In the genomic region with DNA sequence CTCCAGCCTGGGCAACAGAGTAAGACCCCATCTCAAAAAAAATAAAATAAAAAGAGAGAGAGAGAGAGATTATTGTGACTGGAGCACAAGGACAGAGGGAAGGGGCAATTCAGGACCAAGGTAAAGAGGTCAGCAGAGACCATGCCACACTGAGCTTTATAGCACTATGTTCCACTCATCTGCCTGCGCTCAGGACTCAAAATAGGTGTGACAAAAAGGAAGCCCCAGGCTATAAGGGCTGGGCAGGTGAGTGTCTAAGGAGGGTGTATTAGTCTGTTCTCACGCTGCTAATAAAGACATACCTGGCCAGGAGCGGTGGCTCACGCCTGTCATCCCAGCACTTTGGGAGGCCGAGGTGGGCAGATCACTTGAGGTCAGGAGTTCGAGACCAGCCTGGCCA, we compare ENCODE assay signal across 28 cellular contexts.
"Had no signal": no experiment of that assay in that cellular context is flagged by ENCODE, and none has a peak within 500 bp of the region (broad histone marks: within the 10 kb centered on the region; RNA-seq: fewer than 3 reads in every experiment).

No MANE protein-coding gene starts in this region.

- H3K9me3 Mint-ChIP-seq: stimulated activated effector memory CD8-positive, alpha-beta T cell treated with anti-CD3 and anti-CD28 coated beads, Interleukin-12 subunit alpha, Interleukin-12 subunit beta, amount 100 ng/mL, for 72 hours; stimulated activated memory B cell treated with anti-CD40 and anti-IgM and Interleukin-4, amounts not matched to agents 10 μg/mL and 1 μg/mL and 100 μg/mL, for 72 hours; stimulated activated naive CD8-positive, alpha-beta T cell treated with anti-CD3 and anti-CD28 coated beads, Interleukin-15, Interleukin-2, amounts not matched to agents 100 ng/mL and 50 ng/mL, for 24 hours; type B pancreatic cell had no signal

- H3K27ac ChIP-seq: stomach, suprapubic skin, testis, thoracic aorta, thyroid gland, tibial artery, tibial nerve, transverse colon, upper lobe of left lung, upper lobe of right lung, uterus, vagina had no signal

- H3K27ac Mint-ChIP-seq: stimulated activated effector memory CD8-positive, alpha-beta T cell treated with anti-CD3 and anti-CD28 coated beads, Interleukin-12 subunit alpha, Interleukin-12 subunit beta, amount 100 ng/mL, for 72 hours; stimulated activated memory B cell treated with anti-CD40 and anti-IgM and Interleukin-4, amounts not matched to agents 10 μg/mL and 1 μg/mL and 100 μg/mL, for 72 hours; stimulated activated naive B cell treated with anti-CD40 and anti-IgM and Interleukin-4, amounts not matched to agents 10 μg/mL and 1 μg/mL and 100 μg/mL, for 72 hours; stimulated activated naive CD8-positive, alpha-beta T cell treated with anti-CD3 and anti-CD28 coated beads, Interleukin-15, amount 100 ng/mL, for 72 hours; stimulated activated naive CD8-positive, alpha-beta T cell treated with anti-CD3 and anti-CD28 coated beads, Interleukin-15, Interleukin-2, amounts not matched to agents 100 ng/mL and 50 ng/mL, for 24 hours; type B pancreatic cell had no signal

- H3K4me1 Mint-ChIP-seq: stimulated activated effector memory CD8-positive, alpha-beta T cell treated with anti-CD3 and anti-CD28 coated beads, Interleukin-12 subunit alpha, Interleukin-12 subunit beta, amount 100 ng/mL, for 72 hours had no signal

- H3K36me3 Mint-ChIP-seq: stimulated activated effector memory CD8-positive, alpha-beta T cell treated with anti-CD3 and anti-CD28 coated beads, Interleukin-12 subunit alpha, Interleukin-12 subunit beta, amount 100 ng/mL, for 72 hours; stimulated activated memory B cell treated with anti-CD40 and anti-IgM and Interleukin-4, amounts not matched to agents 10 μg/mL and 1 μg/mL and 100 μg/mL, for 72 hours; stimulated activated naive B cell treated with anti-CD40 and anti-IgM and Interleukin-4, amounts not matched to agents 10 μg/mL and 1 μg/mL and 100 μg/mL, for 72 hours; type B pancreatic cell had no signal

- ATAC-seq: stimulated activated effector memory CD8-positive, alpha-beta T cell treated with anti-CD3 and anti-CD28 coated beads, Interleukin-12 subunit alpha, Interleukin-12 subunit beta, amount 100 ng/mL, for 72 hours; stimulated activated memory B cell treated with anti-CD40 and anti-IgM and Interleukin-4, amounts not matched to agents 10 μg/mL and 1 μg/mL and 100 μg/mL, for 72 hours; stimulated activated naive B cell treated with anti-CD40 and anti-IgM and Interleukin-4, amounts not matched to agents 10 μg/mL and 1 μg/mL and 100 μg/mL, for 72 hours; stimulated activated naive CD8-positive, alpha-beta T cell treated with anti-CD3 and anti-CD28 coated beads, Interleukin-15, amount 100 ng/mL, for 72 hours; stimulated activated naive CD8-positive, alpha-beta T cell treated with anti-CD3 and anti-CD28 coated beads, Interleukin-15, Interleukin-2, amounts not matched to agents 100 U/mL and 50 U/mL, for 24 hours; upper lobe of right lung had no signal

- H3K36me3 ChIP-seq: stomach, suprapubic skin, thoracic aorta, thyroid gland, tibial artery, tibial nerve, transverse colon, upper lobe of left lung, upper lobe of right lung, uterus, vagina had no signal

- H3K4me3 Mint-ChIP-seq: stimulated activated effector memory CD8-positive, alpha-beta T cell treated with anti-CD3 and anti-CD28 coated beads, Interleukin-12 subunit alpha, Interleukin-12 subunit beta, amount 100 ng/mL, for 72 hours; stimulated activated memory B cell treated with anti-CD40 and anti-IgM and Interleukin-4, amounts not matched to agents 10 μg/mL and 1 μg/mL and 100 μg/mL, for 72 hours; stimulated activated naive B cell treated with anti-CD40 and anti-IgM and Interleukin-4, amounts not matched to agents 10 μg/mL and 1 μg/mL and 100 μg/mL, for 72 hours; stimulated activated naive CD8-positive, alpha-beta T cell treated with anti-CD3 and anti-CD28 coated beads, Interleukin-15, amount 100 ng/mL, for 72 hours; stimulated activated naive CD8-positive, alpha-beta T cell treated with anti-CD3 and anti-CD28 coated beads, Interleukin-15, Interleukin-2, amounts not matched to agents 100 ng/mL and 50 ng/mL, for 24 hours; type B pancreatic cell had no signal

- H3K9me3 ChIP-seq: suprapubic skin, testis, thoracic aorta, thyroid gland, tibial artery, transverse colon, upper lobe of left lung, upper lobe of right lung, uterus, vagina had no signal

- H3K4me1 ChIP-seq: stomach, suprapubic skin, testis, thyroid gland, tibial artery, tibial nerve, transverse colon, upper lobe of left lung, upper lobe of right lung, uterus, vagina had no signal

- DNase-seq: stimulated activated CD4-positive, alpha-beta T cell treated with anti-CD3 and anti-CD28 coated beads, Interleukin-2, amount 100 ng/mL, for 48 hours; stimulated activated CD4-positive, alpha-beta T cell treated with anti-CD3 and anti-CD28 coated beads, Interleukin-4, amount 100 ng/mL, for 1 hour; stimulated activated CD4-positive, alpha-beta T cell treated with anti-CD3 and anti-CD28 coated beads, Interleukin-4, amount 100 ng/mL, for 24 hours; stimulated activated CD4-positive, alpha-beta T cell treated with anti-CD3 and anti-CD28 coated beads, Interleukin-4, amount 100 ng/mL, for 4 hours; stimulated activated CD8-positive, alpha-beta memory T cell treated with anti-CD3 and anti-CD28 coated beads, Interleukin-4, amount 100 ng/mL, for 48 hours; stimulated activated naive B cell treated with anti-CD40 and anti-IgM and Interleukin-4, amounts not matched to agents 10 μg/mL and 1 μg/mL and 100 μg/mL, for 72 hours; stimulated activated naive CD4-positive, alpha-beta T cell; stimulated activated naive CD4-positive, alpha-beta T cell treated with Interleukin-2 at 50 U/mL for 16 hours; stimulated activated naive CD8-positive, alpha-beta T cell treated with anti-CD3 and anti-CD28 coated beads, Interleukin-15, amount 100 ng/mL, for 72 hours; stimulated activated naive CD8-positive, alpha-beta T cell treated with anti-CD3 and anti-CD28 coated beads, Interleukin-15, Interleukin-2, amounts not matched to agents 100 U/mL and 50 U/mL, for 24 hours; stomach; substantia nigra; testis; thyroid gland; transverse colon; trophoblast cell; upper lobe of left lung; upper lobe of right lung; uterus had no signal

- H3K4me3 ChIP-seq: stomach, suprapubic skin, testis, thoracic aorta, thyroid gland, tibial artery, tibial nerve, transverse colon, upper lobe of left lung, upper lobe of right lung, uterus, vagina had no signal

- H3K27me3 ChIP-seq: testis, thyroid gland, upper lobe of left lung, upper lobe of right lung, uterus, vagina had no signal
